ENCODE assay signal across 9 cellular contexts in the genomic region with DNA sequence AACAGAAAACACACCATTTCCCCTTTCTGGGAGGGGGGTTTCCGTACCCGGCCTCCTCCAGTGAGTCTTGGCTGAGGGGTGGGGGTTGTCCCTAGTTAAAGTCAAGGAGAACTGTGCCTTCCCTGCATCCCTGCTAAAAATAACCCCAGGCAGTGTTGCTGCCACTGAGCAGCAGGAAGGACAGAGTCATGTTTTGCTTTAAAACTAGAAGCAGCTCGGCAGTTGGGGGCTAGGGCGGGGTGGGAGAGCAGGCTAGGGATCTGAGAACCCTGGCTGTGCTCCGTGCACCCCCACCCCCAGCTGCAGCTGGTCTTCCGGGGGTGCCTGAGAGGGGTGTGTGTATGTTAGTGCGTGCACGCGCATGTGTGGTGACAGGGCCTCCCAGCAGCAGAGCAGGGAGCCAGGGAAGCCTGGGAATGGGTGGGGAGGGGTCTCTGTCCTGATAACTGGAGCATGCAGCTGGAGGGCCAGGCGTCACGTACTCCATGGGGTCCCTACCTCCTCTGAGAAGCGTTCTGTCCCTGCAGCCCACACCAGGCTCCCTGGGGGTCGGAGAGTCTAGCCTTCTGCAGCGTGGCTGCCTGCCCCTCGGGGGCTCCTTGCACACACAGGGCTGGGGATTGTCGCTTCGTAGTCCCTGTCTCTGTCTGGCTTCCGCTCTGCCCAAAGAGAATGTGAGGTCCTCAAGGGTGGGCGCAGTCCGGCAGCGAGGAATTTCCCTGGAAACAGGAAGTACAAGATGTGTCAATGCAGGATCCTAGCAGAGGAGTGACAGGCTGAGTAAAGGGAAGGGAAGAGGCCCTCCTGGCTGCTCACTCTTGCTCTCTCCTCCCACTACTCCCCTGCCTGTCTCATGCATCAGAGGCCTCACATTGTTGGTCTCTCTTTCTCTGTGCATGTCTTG. TPM values are rescaled to one million over a fixed set of nuclear protein-coding genes. Genes with fewer than 3 reads are reported as not detected.
A peak's percentile ranks its signal among the peaks of the same experiment; 100 is the strongest.
DNase-seq lines count a peak whose midpoint lies in the region; ATAC-seq, FAIRE-seq and TF ChIP-seq lines count a peak whose summit lies in the region.
"Had no signal": no experiment of that assay in that cellular context is flagged by ENCODE, and none has a peak within 500 bp of the region (broad histone marks: within the 10 kb centered on the region; RNA-seq: fewer than 3 reads in every experiment).

No MANE protein-coding gene starts in this region.

- H3K4me2 ChIP-seq in astrocyte (ENCODE audit: low read length) = peak overlapping the region; percentile 79

- no peak overlapping the region for H3K9ac ChIP-seq in astrocyte (ENCODE audit: low read length)
- H3K9ac ChIP-seq in kidney (ENCODE audit: low read length in 2 of 2) = peak overlapping the region in 1 of 2 donors; percentile 41

- H2AFZ ChIP-seq in astrocyte (ENCODE audit: low read depth, low read length) = peak overlapping the region; percentile 90

- CTCF ChIA-PET in CD8-positive, alpha-beta memory T cell (lab: Charles Lee) = interaction anchor here (0.9 to 1.6 kb wide), 2 partner anchors 16 to 17 kb away, joined by 3 read pairs; partner anchors contain the start of gene ARMC12

- POLR2A ChIA-PET in CD8-positive, alpha-beta memory T cell (lab: Charles Lee) = interaction anchor here (0.6 to 1.2 kb wide), 2 partner anchors 12 to 285 kb away, joined by 3 read pairs; no protein-coding TSS in a partner anchor

- H3K79me2 ChIP-seq in astrocyte (ENCODE audit: insufficient read depth, low read length) = no peaks in the 10 kb centered on the region

- H3K4me3 Mint-ChIP-seq in CD8-positive, alpha-beta memory T cell = peak overlapping the region in 5 of 7 donors; percentile 19 to 66 (median 43)
- H3K4me3 Mint-ChIP-seq in astrocyte (ENCODE audit: unreplicated experiment) = peak overlapping the region; percentile 70
- peak overlapping the region; percentile 81 to 83 for H3K4me3 Mint-ChIP-seq in stimulated activated naive B cell treated with anti-CD40 and anti-IgM and Interleukin-4, amounts not matched to agents 10 μg/mL and 1 μg/mL and 100 μg/mL, for 72 hours

- TF ChIP-seq CTCF in GM20000 (IDR thresholded peaks at IDR 0.05; ENCODE audit: extremely low read depth, missing control alignments) (no peak), astrocyte (IDR thresholded peaks at IDR 0.05; ENCODE audit: insufficient read depth, low read depth, low read length) (no peak), kidney (IDR thresholded peaks at IDR 0.05; ENCODE audit: borderline replicate concordance, extremely low read depth, insufficient read depth) (no peak)

- H3K4me3 ChIP-seq in CD8-positive, alpha-beta memory T cell (ENCODE audit: low read length) = peak overlapping the region; percentile 19
- H3K4me3 ChIP-seq in astrocyte (ENCODE audit: insufficient read depth, low read depth, low read length) (no peak overlapping the region), kidney (ENCODE audit: low read length in 2 of 2) (peak overlapping the region; percentile 26 to 41)
- H3K4me3 ChIP-seq: SJSA1 had no signal

- peaks cover 0 to 3% of the 10 kb centered on the region in 2 donors for H3K27me3 Mint-ChIP-seq in CD8-positive, alpha-beta memory T cell
- H3K27me3 Mint-ChIP-seq in astrocyte (ENCODE audit: low read depth, unreplicated experiment) = peaks cover 42% of the 10 kb centered on the region
- no peaks in the 10 kb centered on the region for H3K27me3 Mint-ChIP-seq in stimulated activated naive B cell treated with anti-CD40 and anti-IgM and Interleukin-4, amounts not matched to agents 10 μg/mL and 1 μg/mL and 100 μg/mL, for 72 hours

- peak overlapping the region in 4 of 8 donors; percentile 33 to 85 (median 48) for H3K27ac Mint-ChIP-seq in CD8-positive, alpha-beta memory T cell
- peak overlapping the region; percentile 28 for H3K27ac Mint-ChIP-seq in astrocyte (ENCODE audit: unreplicated experiment)
- H3K27ac Mint-ChIP-seq in stimulated activated naive B cell treated with anti-CD40 and anti-IgM and Interleukin-4, amounts not matched to agents 10 μg/mL and 1 μg/mL and 100 μg/mL, for 72 hours = peak overlapping the region; percentile 87

- peaks cover 56% of the 10 kb centered on the region for H3K4me1 ChIP-seq in CD8-positive, alpha-beta memory T cell (ENCODE audit: insufficient read depth, low read length)
- H3K4me1 ChIP-seq in astrocyte (ENCODE audit: insufficient read depth, low read length) (peaks cover 17% of the 10 kb centered on the region), kidney (ENCODE audit: control insufficient read depth in 1 of 2, insufficient read depth in 1 of 2, low read depth in 1 of 2, low read length in 2 of 2) (peaks cover 19 to 34% of the 10 kb centered on the region in 2 donors)

- no peaks in the 10 kb centered on the region for H3K9me3 ChIP-seq in CD8-positive, alpha-beta memory T cell (ENCODE audit: low read length)
- H3K9me3 ChIP-seq in astrocyte (ENCODE audit: insufficient read depth, low read depth, low read length) (no peaks in the 10 kb centered on the region), kidney (ENCODE audit: control insufficient read depth in 1 of 2, low read length in 2 of 2) (no peaks in the 10 kb centered on the region)
- H3K9me3 ChIP-seq: SJSA1 had no signal

- DNase-seq in CD8-positive, alpha-beta memory T cell = peak in 1 of 5 donors; percentile 33
- DNase-seq in GM20000 (ENCODE audit: low spot score) = peak; percentile 78
- peak; percentile 89 to 95 for DNase-seq in Kasumi-1 (lab: John Stamatoyannopoulos, UW)
- DNase-seq in astrocyte (ENCODE audit: low read depth) = no peak
- peak; percentile 86 for DNase-seq in kidney
- DNase-seq in stimulated activated naive B cell treated with anti-CD40 and anti-IgM and Interleukin-4, amounts not matched to agents 10 μg/mL and 1 μg/mL and 100 μg/mL, for 72 hours = peak; percentile 78
- no peak for DNase-seq in DMS114 treated with DMSO at 0.1 percent for 48 hours (lab: John Stamatoyannopoulos, UW; ENCODE audit: unreplicated experiment)

- no peaks in the 10 kb centered on the region for H3K9me3 Mint-ChIP-seq in CD8-positive, alpha-beta memory T cell
- no peaks in the 10 kb centered on the region for H3K9me3 Mint-ChIP-seq in astrocyte (ENCODE audit: unreplicated experiment)
- H3K9me3 Mint-ChIP-seq in stimulated activated naive B cell treated with anti-CD40 and anti-IgM and Interleukin-4, amounts not matched to agents 10 μg/mL and 1 μg/mL and 100 μg/mL, for 72 hours = no peaks in the 10 kb centered on the region

- no peaks in the 10 kb centered on the region for H3K27me3 ChIP-seq in CD8-positive, alpha-beta memory T cell (ENCODE audit: insufficient read depth, low read length, poor library complexity, severe bottlenecking)
- peaks cover 3% of the 10 kb centered on the region for H3K27me3 ChIP-seq in astrocyte (ENCODE audit: insufficient read depth, low read length)
- H3K27me3 ChIP-seq: SJSA1 had no signal

- ATAC-seq in stimulated activated naive B cell treated with anti-CD40 and anti-IgM and Interleukin-4, amounts not matched to agents 10 μg/mL and 1 μg/mL and 100 μg/mL, for 72 hours (replicated peaks) = peak; percentile 81 to 82
- ATAC-seq in GM19324 (IDR thresholded peaks at IDR 0.05; ENCODE audit: low FRiP score, unreplicated experiment) = no peak

- FAIRE-seq in astrocyte (lab: Jason Lieb, UNC) (no peak), kidney (lab: Jason Lieb, UNC) (no peak)

- intact Hi-C loops in kidney (cut with DNase I) = no loop called here

- no peaks in the 10 kb centered on the region for H3K36me3 Mint-ChIP-seq in CD8-positive, alpha-beta memory T cell
- H3K36me3 Mint-ChIP-seq in astrocyte (ENCODE audit: low read depth, unreplicated experiment) = no peaks in the 10 kb centered on the region
- no peaks in the 10 kb centered on the region for H3K36me3 Mint-ChIP-seq in stimulated activated naive B cell treated with anti-CD40 and anti-IgM and Interleukin-4, amounts not matched to agents 10 μg/mL and 1 μg/mL and 100 μg/mL, for 72 hours

- H3K27ac ChIP-seq in CD8-positive, alpha-beta memory T cell (ENCODE audit: low read depth, low read length) = peak overlapping the region; percentile 30
- no peak overlapping the region for H3K27ac ChIP-seq in astrocyte (ENCODE audit: low read depth, low read length)
- peak overlapping the region; percentile 48 for H3K27ac ChIP-seq in kidney (ENCODE audit: low read depth in 2 of 2, low read length in 2 of 2)
- H3K27ac ChIP-seq: SJSA1 had no signal

- H4K20me1 ChIP-seq in astrocyte (ENCODE audit: insufficient read depth, low read length) = no peaks in the 10 kb centered on the region

- no peaks in the 10 kb centered on the region for H3K36me3 ChIP-seq in CD8-positive, alpha-beta memory T cell (ENCODE audit: insufficient read depth, low read length)
- H3K36me3 ChIP-seq in astrocyte (ENCODE audit: insufficient read depth, low read length) (no peaks in the 10 kb centered on the region), kidney (ENCODE audit: control insufficient read depth in 1 of 2, insufficient read depth in 2 of 2, low read length in 2 of 2) (no peaks in the 10 kb centered on the region)
- H3K36me3 ChIP-seq: SJSA1 had no signal

- peaks cover 41 to 81% (median 58%) of the 10 kb centered on the region in 3 donors for H3K4me1 Mint-ChIP-seq in CD8-positive, alpha-beta memory T cell
- peaks cover 24% of the 10 kb centered on the region for H3K4me1 Mint-ChIP-seq in astrocyte (ENCODE audit: low read depth, unreplicated experiment)
- peaks cover 41 to 46% of the 10 kb centered on the region in 2 donors for H3K4me1 Mint-ChIP-seq in stimulated activated naive B cell treated with anti-CD40 and anti-IgM and Interleukin-4, amounts not matched to agents 10 μg/mL and 1 μg/mL and 100 μg/mL, for 72 hours

RNA-seq across cellular contexts. Expression of gene ARMC12, which starts 16.8 kb away (rescaled TPM):
- total RNA-seq in CD8-positive, alpha-beta memory T cell = under 1 TPM; 0.37 to 0.38 TPM
- polyA plus RNA-seq in CD8-positive, alpha-beta memory T cell = 0.26 TPM
- 0.25 TPM in 1 of 2 replicates, not detected in the other for total RNA-seq in astrocyte
- total RNA-seq in kidney = 0.47 TPM
- 0.69 TPM for polyA plus RNA-seq in kidney (ENCODE audit: insufficient read depth, low read depth, low replicate concordance)
- total RNA-seq: SJSA1 had no signal

RNA-seq across cellular contexts. Expression of gene FKBP5, which starts 31.4 kb away (rescaled TPM):
- 10 to 100 TPM; 55.7 to 58.8 TPM for total RNA-seq in CD8-positive, alpha-beta memory T cell
- 192 TPM for polyA plus RNA-seq in CD8-positive, alpha-beta memory T cell
- total RNA-seq in astrocyte (4.2 and 4.6 TPM in 2 replicates), kidney (267 TPM)
- 45.6 TPM for polyA plus RNA-seq in kidney (ENCODE audit: insufficient read depth, low read depth, low replicate concordance)

RNA-seq across cellular contexts. Expression of gene CLPSL2, which starts 56.3 kb away (rescaled TPM):
- not detected for total RNA-seq in CD8-positive, alpha-beta memory T cell
- polyA plus RNA-seq in CD8-positive, alpha-beta memory T cell = not detected
- total RNA-seq in astrocyte (not detected in 2 replicates), kidney (not detected)
- polyA plus RNA-seq in kidney (ENCODE audit: insufficient read depth, low read depth, low replicate concordance) = not detected
- total RNA-seq: SJSA1 had no signal

Comparison
In these comparisons a context has a peak if more than half of its experiments do, and no peak if none do; other contexts are left out.
1. DNase-seq: peak in GM20000 (single experiment), Kasumi-1 (2 of 2), kidney (single experiment) and stimulated activated naive B cell treated with anti-CD40 and anti-IgM and Interleukin-4, amounts not matched to agents 10 μg/mL and 1 μg/mL and 100 μg/mL, for 72 hours (single experiment); none in astrocyte (single experiment) and DMS114 treated with DMSO at 0.1 percent for 48 hours (single experiment).
2. RNA of gene FKBP5, which starts 31.4 kb away (total RNA-seq): 267 TPM in kidney (single experiment) and 55.7 to 58.8 TPM in CD8-positive, alpha-beta memory T cell; 4.2 to 4.6 TPM in astrocyte; every median in the first group is over 10 times any median in the second.
3. Peak in every context shown above with its lines, with median percentiles within 50 percentile points of each other: H3K4me3 Mint-ChIP-seq.